In genomic region chr2:19114126-19114525, GRCh38 we compare ENCODE assay signal across 24 cellular contexts.
"Had no signal": no experiment of that assay in that cellular context is flagged by ENCODE, and none has a peak within 500 bp of the region (broad histone marks: within the 10 kb centered on the region; RNA-seq: fewer than 3 reads in every experiment).

No MANE protein-coding gene starts in this region.

- H2AFZ ChIP-seq: PC-9 had no signal

- H3K36me3 ChIP-seq: Peyer's patch, SJCRH30 had no signal

- H3K4me2 ChIP-seq: KMS-11, PC-9 had no signal

- H3K4me1 Mint-ChIP-seq: IgD-negative memory B cell had no signal

- H3K27me3 ChIP-seq: Peyer's patch, SJCRH30 had no signal

- H3K9me3 ChIP-seq: Peyer's patch, SJCRH30 had no signal

- DNase-seq: Kasumi-1; MV-4-11; NCI-H1048; NCI-H1105; NCI-H1417 treated with DMSO at 0.1 percent for 48 hours; NCI-H187; NCI-H2029; NCI-H2081 treated with DMSO at 0.1 percent for 48 hours; NCI-H2171; NCI-H226; NCI-H446; NCI-H510A; NCI-H524 treated with DMSO at 0.1 percent for 48 hours; NCI-H69; NCI-H774; NK-92 treated with Interleukin-12 subunit alpha and Interleukin-12 subunit beta, amount 100 ng/mL, for 24 hours; PC-9; Peyer's patch; SHP77 treated with DMSO at 0.1 percent for 48 hours; SJCRH30 had no signal

- H3K4me3 ChIP-seq: K562, PC-9, Peyer's patch, SJCRH30 had no signal

- H3K9ac ChIP-seq: KMS-11 had no signal

- H3K27ac ChIP-seq: HL-60, KMS-11, PC-9, Peyer's patch, SJCRH30 had no signal

- H3K4me1 ChIP-seq: Peyer's patch, SJCRH30 had no signal

- H3K9me3 Mint-ChIP-seq: IgD-negative memory B cell had no signal

- H3K4me3 Mint-ChIP-seq: IgD-negative memory B cell had no signal

- H3K27me3 Mint-ChIP-seq: IgD-negative memory B cell had no signal

- H3K27ac Mint-ChIP-seq: IgD-negative memory B cell had no signal
